In the genomic region with DNA sequence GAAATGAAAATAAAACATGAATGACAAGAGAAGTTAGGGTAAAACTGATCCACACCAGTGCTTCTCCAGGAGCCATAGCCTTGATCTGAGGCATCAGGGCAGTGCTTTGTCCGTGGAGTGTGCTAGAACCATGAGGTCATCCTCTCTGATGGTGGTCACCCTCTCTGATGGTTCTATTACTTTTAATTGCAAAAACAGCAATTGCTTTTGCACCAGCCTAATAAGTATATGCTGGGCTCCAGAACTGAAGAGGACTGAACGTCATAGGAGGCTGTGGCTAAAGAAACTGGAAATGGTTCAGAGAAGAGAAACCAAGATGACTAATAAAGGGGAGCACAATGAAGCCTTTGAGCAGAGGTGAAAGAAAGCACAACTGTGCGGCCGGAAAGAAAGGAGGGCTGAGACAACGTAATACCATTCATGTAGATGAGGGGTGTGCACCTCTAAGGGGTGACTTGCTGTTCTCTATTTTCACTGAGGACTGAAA, we compare ENCODE assay signal across 8 cellular contexts. TPM values are rescaled to one million over a fixed set of nuclear protein-coding genes. Genes with fewer than 3 reads are reported as not detected.
A peak's percentile ranks its signal among the peaks of the same experiment; 100 is the strongest.
DNase-seq lines count a peak whose midpoint lies in the region; ATAC-seq and TF ChIP-seq lines count a peak whose summit lies in the region.

No MANE protein-coding gene starts in this region.

- ATAC-seq in GM19324 (IDR thresholded peaks at IDR 0.05; ENCODE audit: low FRiP score, unreplicated experiment) (peak; percentile 95), HG03060 (IDR thresholded peaks at IDR 0.05; ENCODE audit: low read depth, unreplicated experiment) (peak; percentile 99)
- peak; percentile 98 for ATAC-seq in effector memory CD8-positive, alpha-beta T cell (replicated peaks)

- no peaks in the 10 kb centered on the region for H3K9me3 Mint-ChIP-seq in effector memory CD8-positive, alpha-beta T cell
- no peaks in the 10 kb centered on the region for H3K9me3 Mint-ChIP-seq in glutamatergic neuron (ENCODE audit: unreplicated experiment)
- H3K9me3 Mint-ChIP-seq in endothelial cell (ENCODE audit: unreplicated experiment), result no peaks in the 10 kb centered on the region

- H3K27ac Mint-ChIP-seq in effector memory CD8-positive, alpha-beta T cell, result peak overlapping the region; percentile 11 to 88
- no peak overlapping the region for H3K27ac Mint-ChIP-seq in glutamatergic neuron (ENCODE audit: unreplicated experiment)
- no peak overlapping the region for H3K27ac Mint-ChIP-seq in endothelial cell (ENCODE audit: unreplicated experiment)

- intact Hi-C loops in uterus (cut with DNase I; ENCODE audit: low total_unique reads), result no loop called here

- no peaks in the 10 kb centered on the region for H3K9me3 ChIP-seq in uterus

- peak overlapping the region in 1 of 2 donors; percentile 11 for H3K4me3 Mint-ChIP-seq in effector memory CD8-positive, alpha-beta T cell
- no peak overlapping the region for H3K4me3 Mint-ChIP-seq in glutamatergic neuron (ENCODE audit: unreplicated experiment)
- H3K4me3 Mint-ChIP-seq in endothelial cell (ENCODE audit: unreplicated experiment), result no peak overlapping the region

- H3K4me1 Mint-ChIP-seq in effector memory CD8-positive, alpha-beta T cell (ENCODE audit: low read depth in 2 of 2), result peaks cover 14 to 15% of the 10 kb centered on the region in 2 donors
- no peaks in the 10 kb centered on the region for H3K4me1 Mint-ChIP-seq in glutamatergic neuron (ENCODE audit: low read depth, unreplicated experiment)
- H3K4me1 Mint-ChIP-seq in endothelial cell (ENCODE audit: unreplicated experiment), result no peaks in the 10 kb centered on the region

- H3K4me1 ChIP-seq in uterus, result no peaks in the 10 kb centered on the region

- no peaks in the 10 kb centered on the region for H3K27me3 Mint-ChIP-seq in effector memory CD8-positive, alpha-beta T cell
- H3K27me3 Mint-ChIP-seq in glutamatergic neuron (ENCODE audit: unreplicated experiment), result no peaks in the 10 kb centered on the region
- H3K27me3 Mint-ChIP-seq in endothelial cell (ENCODE audit: unreplicated experiment), result no peaks in the 10 kb centered on the region

- no peak for TF ChIP-seq POLR2A in uterus (IDR thresholded peaks at IDR 0.05)

- no peak overlapping the region for H3K4me3 ChIP-seq in uterus

- no peaks in the 10 kb centered on the region for H3K36me3 Mint-ChIP-seq in effector memory CD8-positive, alpha-beta T cell (ENCODE audit: insufficient read depth)
- no peaks in the 10 kb centered on the region for H3K36me3 Mint-ChIP-seq in glutamatergic neuron (ENCODE audit: unreplicated experiment)
- H3K36me3 Mint-ChIP-seq in endothelial cell (ENCODE audit: low read depth, unreplicated experiment), result no peaks in the 10 kb centered on the region

- H3K27me3 ChIP-seq in uterus, result no peaks in the 10 kb centered on the region

- H3K36me3 ChIP-seq in uterus, result no peaks in the 10 kb centered on the region

- TF ChIP-seq CTCF in glutamatergic neuron (IDR thresholded peaks at IDR 0.05; ENCODE audit: partially characterized antibody, unreplicated experiment), result no peak
- TF ChIP-seq CTCF in endothelial cell (IDR thresholded peaks at IDR 0.05; ENCODE audit: unreplicated experiment), result no peak
- TF ChIP-seq CTCF in uterus (IDR thresholded peaks at IDR 0.05), result no peak

- H3K27ac ChIP-seq in uterus, result no peak overlapping the region

- DNase-seq in T-helper 9 cell (peak; percentile 16), glutamatergic neuron (no peak), endothelial cell (ENCODE audit: low spot score) (no peak), uterus (no peak)
- DNase-seq in effector memory CD8-positive, alpha-beta T cell, result peak; percentile 47 to 59 (median 57)
- DNase-seq in stimulated activated CD4-positive, alpha-beta T cell treated with anti-CD3 and anti-CD28 coated beads, Interleukin-1b, Interleukin-23, amount 100 ng/mL, for 24 hours (ENCODE audit: low read depth in 4 of 4, low spot score in 1 of 4), result peak in 3 of 4 experiments; percentile 7 to 32 (median 10)

RNA-seq across cellular contexts. Expression of a gene that starts 17.0 kb away (rescaled TPM):
- 0.22 TPM for total RNA-seq in glutamatergic neuron (ENCODE audit: unreplicated experiment)
- 6.7 TPM for total RNA-seq in endothelial cell (ENCODE audit: unreplicated experiment)
- 1 to 10 TPM; 1.3 to 4.5 (median 2.9) TPM for total RNA-seq in uterus

Comparison
In these comparisons a context has a peak if more than half of its experiments do, and no peak if none do; other contexts are left out.
1. DNase-seq: peak in T-helper 9 cell (single experiment), effector memory CD8-positive, alpha-beta T cell (3 of 3) and stimulated activated CD4-positive, alpha-beta T cell treated with anti-CD3 and anti-CD28 coated beads, Interleukin-1b, Interleukin-23, amount 100 ng/mL, for 24 hours (3 of 4); none in glutamatergic neuron (single experiment), endothelial cell (single experiment) and uterus (0 of 2).
2. H3K27ac Mint-ChIP-seq: peak in effector memory CD8-positive, alpha-beta T cell (2 of 2); none in glutamatergic neuron (single experiment) and endothelial cell (single experiment).
3. Peak in every context shown above with its lines, with median percentiles within 50 percentile points of each other: ATAC-seq.